Comparison of ENCODE assay signal across 8 cellular contexts in the genomic region with DNA sequence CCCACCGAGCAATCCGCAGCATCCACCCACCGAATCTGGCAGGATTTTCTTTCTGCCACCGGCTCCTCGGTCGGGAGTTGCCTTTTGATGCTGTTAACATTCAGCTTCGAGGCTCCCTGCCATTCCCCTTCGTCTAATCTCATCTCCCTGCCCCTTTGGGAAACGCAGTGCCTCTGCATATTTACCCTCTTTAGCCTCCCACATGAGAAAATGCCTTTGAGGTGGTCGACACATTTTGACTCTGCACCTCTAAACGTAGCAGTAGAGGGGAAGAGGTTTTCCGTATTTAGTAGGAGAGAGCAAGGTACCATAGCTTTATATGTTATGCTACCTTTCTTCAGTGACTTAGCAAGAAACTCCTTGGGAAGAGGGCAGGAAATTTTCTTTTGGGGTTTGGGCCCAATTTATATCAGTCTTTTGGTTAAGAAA. TPM values are rescaled to one million over a fixed set of nuclear protein-coding genes. Genes with fewer than 3 reads are reported as not detected.
DNase-seq lines count a peak whose midpoint lies in the region; ATAC-seq and TF ChIP-seq lines count a peak whose summit lies in the region.

No MANE protein-coding gene starts in this region.

- H3K4me3 Mint-ChIP-seq in activated T-cell treated with anti-CD3 and anti-CD28 coated beads, Interleukin-2, amount 50 U/mL, for 4 hours: peak overlapping the region; percentile 99

- H3K27me3 Mint-ChIP-seq in activated T-cell treated with anti-CD3 and anti-CD28 coated beads, Interleukin-2, amount 50 U/mL, for 4 hours (ENCODE audit: low read depth): no peaks in the 10 kb centered on the region

- no peak overlapping the region for H2AFZ ChIP-seq in hepatocyte

- H3K4me3 ChIP-seq in heart left ventricle (peak overlapping the region; percentile 75 to 100 (median 95)), hepatocyte (peak overlapping the region; percentile 99)

- H3K9me3 ChIP-seq in heart left ventricle (no peaks in the 10 kb centered on the region), hepatocyte (ENCODE audit: low read depth) (no peaks in the 10 kb centered on the region)

- peaks cover 55% of the 10 kb centered on the region for H4K20me1 ChIP-seq in hepatocyte (ENCODE audit: insufficient read depth, poor library complexity, severe bottlenecking)

- WGBS in heart left ventricle, 4 donors: 0 to 1% (median 0%) methylated on average over 12 of the region's 12 CpGs
- under 1% methylated on average over 12 of the region's 12 CpGs for WGBS in hepatocyte (ENCODE audit: low lambda C conversion rate, missing lambda C conversion rate)

- H3K36me3 ChIP-seq in heart left ventricle: no peaks in the 10 kb centered on the region
- no peaks in the 10 kb centered on the region for H3K36me3 ChIP-seq in hepatocyte (replicated peaks; ENCODE audit: insufficient read depth, low read depth)

- no peaks in the 10 kb centered on the region for H3K27me3 ChIP-seq in heart left ventricle
- no peaks in the 10 kb centered on the region for H3K27me3 ChIP-seq in hepatocyte

- intact Hi-C loops in heart left ventricle (cut with DNase I) (loop anchor here in 8 of 10 donors (2.0 to 10.0 kb wide), 9 partner anchors 47 to 90 kb away; partner anchors contain the start of gene METTL16 (in 3 of the 8)), left cardiac atrium (cut with DNase I) (loop anchor here in 1 of 2 donors (10.0 kb wide), 1 partner anchor 80 kb away; no protein-coding TSS in a partner anchor)

- peaks cover 4 to 61% (median 52%) of the 10 kb centered on the region in 12 donors for H3K4me1 ChIP-seq in heart left ventricle
- H3K4me1 ChIP-seq in hepatocyte (ENCODE audit: insufficient read depth): peaks cover 14% of the 10 kb centered on the region

- H3K4me1 Mint-ChIP-seq in activated T-cell treated with anti-CD3 and anti-CD28 coated beads, Interleukin-2, amount 50 U/mL, for 4 hours (ENCODE audit: low read depth): peaks cover 44% of the 10 kb centered on the region

- peak overlapping the region; percentile 95 to 100 (median 99) for H3K27ac ChIP-seq in heart left ventricle
- H3K27ac ChIP-seq in hepatocyte: peak overlapping the region; percentile 100

- peak overlapping the region; percentile 92 for H3K4me2 ChIP-seq in hepatocyte

- H3K9me3 Mint-ChIP-seq in activated T-cell treated with anti-CD3 and anti-CD28 coated beads, Interleukin-2, amount 50 U/mL, for 4 hours: no peaks in the 10 kb centered on the region

- H3K36me3 Mint-ChIP-seq in activated T-cell treated with anti-CD3 and anti-CD28 coated beads, Interleukin-2, amount 50 U/mL, for 4 hours (ENCODE audit: insufficient read depth): peaks cover 5% of the 10 kb centered on the region

- ATAC-seq in heart left ventricle (no peak), left cardiac atrium (no peak), HG02798 (IDR thresholded peaks at IDR 0.05; ENCODE audit: poor library complexity, unreplicated experiment) (no peak), HG03108 (IDR thresholded peaks at IDR 0.05; ENCODE audit: unreplicated experiment) (no peak)
- no peak for ATAC-seq in activated T-cell treated with anti-CD3 and anti-CD28 coated beads, Interleukin-2, amount 50 U/mL, for 4 hours

- TF ChIP-seq CTCF in heart left ventricle (IDR thresholded peaks at IDR 0.05) (no peak), hepatocyte (IDR thresholded peaks at IDR 0.05; ENCODE audit: poor library complexity) (no peak)

- DNase-seq in heart left ventricle (no peak), left cardiac atrium (no peak), hepatocyte (ENCODE audit: low spot score) (no peak), ecto neural progenitor cell (ENCODE audit: low spot score) (no peak)
- no peak for DNase-seq in activated T-cell treated with anti-CD3 and anti-CD28 coated beads, Interleukin-2, amount 50 U/mL, for 4 hours
- DNase-seq in stimulated activated CD8-positive, alpha-beta memory T cell treated with anti-CD3 and anti-CD28 coated beads, Interleukin-4, amount 100 ng/mL, for 48 hours: peak; percentile 47

- peaks cover 59% of the 10 kb centered on the region for H3K79me2 ChIP-seq in hepatocyte

- H3K9me2 ChIP-seq in hepatocyte (replicated peaks; ENCODE audit: insufficient read depth): no peaks in the 10 kb centered on the region

- TF ChIP-seq POLR2A in heart left ventricle (IDR thresholded peaks at IDR 0.05): no peak

RNA-seq across cellular contexts. Expression of gene PAFAH1B1, which starts 1.2 kb away (rescaled TPM):
- 100 to 1,000 TPM in 8 of 9 donors, 10 to 100 TPM in 1; 80.5 to 154 (median 121) TPM for total RNA-seq in heart left ventricle
- 10 to 100 TPM; 32.6 to 98.4 TPM for polyA plus RNA-seq in heart left ventricle
- 100 to 1,000 TPM in 1 of 2 donors, 10 to 100 TPM in 1; 84.0 to 120 TPM for total RNA-seq in left cardiac atrium
- total RNA-seq in activated T-cell treated with anti-CD3 and anti-CD28 coated beads, Interleukin-2, amount 50 U/mL, for 4 hours: 100 to 1,000 TPM; 122 to 133 (median 130) TPM
- 91.8 and 98.5 TPM in 2 replicates for total RNA-seq in hepatocyte
- polyA plus RNA-seq in hepatocyte: 37.5 and 47.0 TPM in 2 replicates
